ENCODE assay signal across 14 cellular contexts in genomic region chr9:92378825-92379535, GRCh38. TPM values are rescaled to one million over a fixed set of nuclear protein-coding genes. Genes with fewer than 3 reads are reported as not detected.
DNase-seq lines count a peak whose midpoint lies in the region; ATAC-seq and TF ChIP-seq lines count a peak whose summit lies in the region.
"Had no signal": no experiment of that assay in that cellular context is flagged by ENCODE, and none has a peak within 500 bp of the region (broad histone marks: within the 10 kb centered on the region; RNA-seq: fewer than 3 reads in every experiment).

No MANE protein-coding gene starts in this region.

- peak overlapping the region; percentile 26 for H3K27ac ChIP-seq in endodermal cell (ENCODE audit: low read depth, low read length)

- H3K4me3 Mint-ChIP-seq in natural killer cell (no peak overlapping the region), endodermal cell (no peak overlapping the region)
- H3K4me3 Mint-ChIP-seq in natural killer cell treated with Interleukin-12 subunit alpha and Interleukin-12 subunit beta and Interleukin-15 and Interleukin-18, amount 100 ng/mL, for 72 hours: no peak overlapping the region
- H3K4me3 Mint-ChIP-seq: brain had no signal

- 68% methylated on average over 6 of the region's 6 CpGs; no CpG with 5 or more reads in 1 of the 2 experiments for WGBS in endodermal cell (ENCODE audit: insufficient coverage in 1 of 2, insufficient read length in 1 of 2), 2 experiments

- H3K9me3 Mint-ChIP-seq in natural killer cell (peaks cover 2 to 4% of the 10 kb centered on the region in 2 donors), endodermal cell (no peaks in the 10 kb centered on the region)
- no peaks in the 10 kb centered on the region for H3K9me3 Mint-ChIP-seq in natural killer cell treated with Interleukin-12 subunit alpha and Interleukin-12 subunit beta and Interleukin-15 and Interleukin-18, amount 100 ng/mL, for 72 hours

- H3K27me3 ChIP-seq in endodermal cell (ENCODE audit: control insufficient read depth, insufficient read depth, low read length, poor library complexity, severe bottlenecking): no peaks in the 10 kb centered on the region
- H3K27me3 ChIP-seq: BE2C, MG63 had no signal

- no peak for DNase-seq in natural killer cell
- DNase-seq in natural killer cell treated with Interleukin-12 subunit alpha and Interleukin-12 subunit beta and Interleukin-15 and Interleukin-18, amount 100 ng/mL, for 72 hours (ENCODE audit: low spot score): no peak
- DNase-seq in NCI-H774 (lab: John Stamatoyannopoulos, UW): peak; percentile 45
- no peak for DNase-seq in endodermal cell
- DNase-seq in DMS114 treated with DMSO at 0.1 percent for 48 hours (lab: John Stamatoyannopoulos, UW; ENCODE audit: unreplicated experiment): no peak
- no peak for DNase-seq in NCI-H2196 (lab: John Stamatoyannopoulos, UW; ENCODE audit: unreplicated experiment)
- DNase-seq in kidney glomerular epithelial cell (lab: John Stamatoyannopoulos, UW): no peak
- DNase-seq: activated T-cell treated with anti-CD3 and anti-CD28 coated beads for 4 hours, BE2C, MG63, nucleus accumbens had no signal

- no peaks in the 10 kb centered on the region for H3K9me3 ChIP-seq in endodermal cell (ENCODE audit: control insufficient read depth, low read length)
- H3K9me3 ChIP-seq: BE2C, MG63 had no signal

- TF ChIP-seq CTCF in natural killer cell (IDR thresholded peaks at IDR 0.05) (no peak), endodermal cell (conservative IDR thresholded peaks at IDR 0.05) (no peak)

- H3K4me1 ChIP-seq in endodermal cell (ENCODE audit: control insufficient read depth, insufficient read depth, low read length): peaks cover 7% of the 10 kb centered on the region

- H3K27ac Mint-ChIP-seq in natural killer cell: peak overlapping the region in 1 of 2 donors; percentile 88
- H3K27ac Mint-ChIP-seq in natural killer cell treated with Interleukin-12 subunit alpha and Interleukin-12 subunit beta and Interleukin-15 and Interleukin-18, amount 100 ng/mL, for 72 hours: peak overlapping the region in 1 of 2 donors; percentile 24
- no peak overlapping the region for H3K27ac Mint-ChIP-seq in endodermal cell

- ATAC-seq in natural killer cell: peak; percentile 28 to 42 (median 32)
- ATAC-seq in natural killer cell treated with Interleukin-12 subunit alpha and Interleukin-12 subunit beta and Interleukin-15 and Interleukin-18, amount 100 ng/mL, for 72 hours: no peak
- no peak for ATAC-seq in HG03159 (IDR thresholded peaks at IDR 0.05; ENCODE audit: unreplicated experiment)

- H3K4me1 Mint-ChIP-seq in natural killer cell (peaks cover 31 to 36% of the 10 kb centered on the region in 2 donors), endodermal cell (peaks cover 27% of the 10 kb centered on the region)
- peaks cover 29 to 30% of the 10 kb centered on the region in 2 donors for H3K4me1 Mint-ChIP-seq in natural killer cell treated with Interleukin-12 subunit alpha and Interleukin-12 subunit beta and Interleukin-15 and Interleukin-18, amount 100 ng/mL, for 72 hours (ENCODE audit: low read depth in 2 of 2)

- H3K36me3 Mint-ChIP-seq in natural killer cell (peaks cover 14% of the 10 kb centered on the region), endodermal cell (ENCODE audit: low read depth) (no peaks in the 10 kb centered on the region)
- peaks cover 10% of the 10 kb centered on the region for H3K36me3 Mint-ChIP-seq in natural killer cell treated with Interleukin-12 subunit alpha and Interleukin-12 subunit beta and Interleukin-15 and Interleukin-18, amount 100 ng/mL, for 72 hours

- intact Hi-C loops in natural killer cell (cut with micrococcal nuclease): no loop called here

- H3K36me3 ChIP-seq in endodermal cell (ENCODE audit: control insufficient read depth, insufficient read depth, low read length): no peaks in the 10 kb centered on the region
- H3K36me3 ChIP-seq: BE2C, MG63 had no signal

- no peaks in the 10 kb centered on the region for H3K27me3 Mint-ChIP-seq in natural killer cell (ENCODE audit: low read depth in 2 of 2)
- no peaks in the 10 kb centered on the region for H3K27me3 Mint-ChIP-seq in natural killer cell treated with Interleukin-12 subunit alpha and Interleukin-12 subunit beta and Interleukin-15 and Interleukin-18, amount 100 ng/mL, for 72 hours
- H3K27me3 Mint-ChIP-seq in endodermal cell (ENCODE audit: insufficient read depth): no peaks in the 10 kb centered on the region
- H3K27me3 Mint-ChIP-seq: brain had no signal

- H3K9ac ChIP-seq in endodermal cell (ENCODE audit: extremely low read depth, low read length, poor library complexity, severe bottlenecking): no peak overlapping the region

- no peak overlapping the region for H3K4me3 ChIP-seq in endodermal cell (ENCODE audit: low read length)
- H3K4me3 ChIP-seq: MG63 had no signal

RNA-seq across cellular contexts. Expression of gene OGN, which starts 25.4 kb away (rescaled TPM):
- total RNA-seq in natural killer cell (under 1 TPM in 2 of 3 donors, not detected in 1; 0.18 to 0.33 TPM), endodermal cell (not detected)
- not detected for total RNA-seq in natural killer cell treated with Interleukin-12 subunit alpha and Interleukin-12 subunit beta and Interleukin-15 and Interleukin-18, amount 100 ng/mL, for 72 hours
- polyA plus RNA-seq in endodermal cell (2013, experiment 1 of 2): 0.93 TPM
- polyA plus RNA-seq in endodermal cell (2013, experiment 2 of 2): 1.2 TPM
- polyA plus RNA-seq: keratinocyte had no signal

RNA-seq across cellular contexts. Expression of gene OMD, which starts 45.3 kb away (rescaled TPM):
- total RNA-seq in natural killer cell (not detected), endodermal cell (not detected)
- not detected for total RNA-seq in natural killer cell treated with Interleukin-12 subunit alpha and Interleukin-12 subunit beta and Interleukin-15 and Interleukin-18, amount 100 ng/mL, for 72 hours
- polyA plus RNA-seq in endodermal cell (2013, experiment 1 of 2): not detected
- not detected for polyA plus RNA-seq in endodermal cell (2013, experiment 2 of 2)
- polyA plus RNA-seq: keratinocyte had no signal

RNA-seq across cellular contexts. Expression of gene CENPP, which starts 53.2 kb away (rescaled TPM):
- total RNA-seq in natural killer cell (10 to 100 TPM; 10.3 to 14.5 (median 12.1) TPM), endodermal cell (1 to 10 TPM; 8.2 to 9.2 TPM)
- total RNA-seq in natural killer cell treated with Interleukin-12 subunit alpha and Interleukin-12 subunit beta and Interleukin-15 and Interleukin-18, amount 100 ng/mL, for 72 hours: 10 to 100 TPM; 14.7 to 38.8 TPM
- polyA plus RNA-seq in endodermal cell (2013, experiment 1 of 2): 11.6 TPM
- polyA plus RNA-seq in endodermal cell (2013, experiment 2 of 2): 10.2 TPM

RNA-seq across cellular contexts. Expression of gene NOL8, which starts 53.8 kb away (rescaled TPM):
- total RNA-seq in natural killer cell (10 to 100 TPM; 42.3 to 50.7 (median 46.7) TPM), endodermal cell (10 to 100 TPM; 30.0 to 31.7 TPM)
- total RNA-seq in natural killer cell treated with Interleukin-12 subunit alpha and Interleukin-12 subunit beta and Interleukin-15 and Interleukin-18, amount 100 ng/mL, for 72 hours: 10 to 100 TPM; 51.1 to 68.7 TPM
- polyA plus RNA-seq in endodermal cell (2013, experiment 1 of 2): 25.5 TPM
- polyA plus RNA-seq in endodermal cell (2013, experiment 2 of 2): 25.1 TPM

Comparison
In these comparisons a context has a peak if more than half of its experiments do, and no peak if none do; other contexts are left out.
1. ATAC-seq: peak in natural killer cell (3 of 3); none in natural killer cell treated with Interleukin-12 subunit alpha and Interleukin-12 subunit beta and Interleukin-15 and Interleukin-18, amount 100 ng/mL, for 72 hours (0 of 2) and HG03159 (single experiment).